7 cellular contexts compared by ENCODE assay signal in genomic region chr1:36225298-36225899, GRCh38. TPM values are rescaled to one million over a fixed set of nuclear protein-coding genes. Genes with fewer than 3 reads are reported as not detected.
A peak's percentile ranks its signal among the peaks of the same experiment; 100 is the strongest.
DNase-seq lines count a peak whose midpoint lies in the region; ATAC-seq and TF ChIP-seq lines count a peak whose summit lies in the region.

No MANE protein-coding gene starts in this region.

- H3K4me1 ChIP-seq in iPS DF 6.9 (ENCODE audit: control insufficient read depth, insufficient read depth, low read length) (no peaks in the 10 kb centered on the region), spleen (peaks cover 32 to 74% (median 57%) of the 10 kb centered on the region in 6 donors)

- no peaks in the 10 kb centered on the region for H3K27me3 ChIP-seq in iPS DF 6.9 (ENCODE audit: control insufficient read depth, insufficient read depth, low read length)
- no peaks in the 10 kb centered on the region for H3K27me3 ChIP-seq in spleen (replicated peaks in 1 of 7)

- TF ChIP-seq CTCF in HFFc6 (IDR thresholded peaks at IDR 0.05) (no peak), spleen (IDR thresholded peaks at IDR 0.05 in 8 of 11, conservative IDR thresholded peaks at IDR 0.05 in 3 of 11) (no peak)

- H3K36me3 Mint-ChIP-seq in HFFc6 (ENCODE audit: low read depth) = peaks cover 28% of the 10 kb centered on the region
- H3K36me3 Mint-ChIP-seq in activated CD8-positive, alpha-beta T cell treated with anti-CD3 and anti-CD28 coated beads, Interleukin-2, amount 10 ng/mL, durations not matched to agents 7 days and 5 days (ENCODE audit: low read depth) = peaks cover 23% of the 10 kb centered on the region

- H3K27me3 Mint-ChIP-seq in HFFc6 (ENCODE audit: insufficient read depth) = peaks cover 4% of the 10 kb centered on the region
- H3K27me3 Mint-ChIP-seq in activated CD8-positive, alpha-beta T cell treated with anti-CD3 and anti-CD28 coated beads, Interleukin-2, amount 10 ng/mL, durations not matched to agents 7 days and 5 days (ENCODE audit: low read depth) = no peaks in the 10 kb centered on the region

- peaks cover 32% of the 10 kb centered on the region for H3K4me1 Mint-ChIP-seq in HFFc6 (ENCODE audit: low read depth)
- peaks cover 32% of the 10 kb centered on the region for H3K4me1 Mint-ChIP-seq in activated CD8-positive, alpha-beta T cell treated with anti-CD3 and anti-CD28 coated beads, Interleukin-2, amount 10 ng/mL, durations not matched to agents 7 days and 5 days (ENCODE audit: low read depth)

- peak overlapping the region; percentile 100 for H3K27ac Mint-ChIP-seq in HFFc6
- H3K27ac Mint-ChIP-seq in activated CD8-positive, alpha-beta T cell treated with anti-CD3 and anti-CD28 coated beads, Interleukin-2, amount 10 ng/mL, durations not matched to agents 7 days and 5 days = peak overlapping the region; percentile 100

- H3K27ac ChIP-seq in iPS DF 6.9 (ENCODE audit: low read length) (no peak overlapping the region), spleen (peak overlapping the region; percentile 94 to 98 (median 96))

- H3K9me3 ChIP-seq in iPS DF 6.9 (ENCODE audit: control insufficient read depth, insufficient read depth, low read length) (no peaks in the 10 kb centered on the region), spleen (no peaks in the 10 kb centered on the region)

- no peak for TF ChIP-seq POLR2A in spleen (IDR thresholded peaks at IDR 0.05)

- peak overlapping the region; percentile 99 for H3K4me3 Mint-ChIP-seq in HFFc6
- H3K4me3 Mint-ChIP-seq in activated CD8-positive, alpha-beta T cell treated with anti-CD3 and anti-CD28 coated beads, Interleukin-2, amount 10 ng/mL, durations not matched to agents 7 days and 5 days = peak overlapping the region; percentile 97

- H3K9me3 Mint-ChIP-seq in HFFc6 = no peaks in the 10 kb centered on the region
- no peaks in the 10 kb centered on the region for H3K9me3 Mint-ChIP-seq in activated CD8-positive, alpha-beta T cell treated with anti-CD3 and anti-CD28 coated beads, Interleukin-2, amount 10 ng/mL, durations not matched to agents 7 days and 5 days (ENCODE audit: insufficient read depth)

- peak overlapping the region; percentile 74; the same call in 1 of the 2 replicates for H3K4me3 ChIP-seq in iPS DF 6.9 (ENCODE audit: low read length)
- peak overlapping the region; percentile 71 to 94 (median 84) for H3K4me3 ChIP-seq in spleen

- ATAC-seq in activated CD8-positive, alpha-beta T cell treated with anti-CD3 and anti-CD28 coated beads, Interleukin-2, amount 10 ng/mL, durations not matched to agents 7 days and 5 days = no peak
- ATAC-seq in HG03442 (IDR thresholded peaks at IDR 0.05; ENCODE audit: unreplicated experiment) = no peak

- H3K36me3 ChIP-seq in iPS DF 6.9 (ENCODE audit: control insufficient read depth, insufficient read depth, low read length) (no peaks in the 10 kb centered on the region), spleen (peaks cover 0 to 49% (median 30%) of the 10 kb centered on the region in 6 donors)

- POLR2A ChIA-PET in activated CD8-positive, alpha-beta T cell treated with anti-CD3 and anti-CD28 coated beads, Interleukin-2, amount 10 ng/mL, durations not matched to agents 7 days and 5 days (lab: Charles Lee) = interaction anchor here (0.6 to 3.4 kb wide), 9 partner anchors 8 to 142 kb away, joined by 3 to 50 read pairs (median 6); partner anchors contain the start of genes MAP7D1 and TRAPPC3

- CTCF ChIA-PET in activated CD8-positive, alpha-beta T cell treated with anti-CD3 and anti-CD28 coated beads, Interleukin-2, amount 10 ng/mL, durations not matched to agents 7 days and 5 days (lab: Charles Lee) = interaction anchor here (1.1 to 4.9 kb wide), 9 partner anchors 12 to 91 kb away, joined by 3 to 52 read pairs (median 7); partner anchors contain the start of gene TRAPPC3

- intact Hi-C loops in spleen (cut with DNase I; ENCODE audit: low total_unique reads) = loop anchor here (10.0 kb wide), 1 partner anchor 71 kb away; the partner anchor contains the start of gene MAP7D1

- WGBS in iPS DF 6.9 (ENCODE audit: insufficient coverage, insufficient read length) = no CpG with 5 or more reads among the region's 10 CpGs
- whole genome bisulfite sequencing in spleen, 5 donors = 20 to 39% (median 28%) methylated on average over 10 of the region's 10 CpGs

- no peak for DNase-seq in HFFc6
- DNase-seq in activated CD8-positive, alpha-beta T cell treated with anti-CD3 and anti-CD28 coated beads, Interleukin-2, amount 10 ng/mL, durations not matched to agents 7 days and 5 days = no peak
- DNase-seq in iPS DF 6.9 (ENCODE audit: low read depth, low spot score) = no peak
- no peak for DNase-seq in spleen
- no peak for DNase-seq in NCI-H1417 (lab: John Stamatoyannopoulos, UW)
- DNase-seq in NCI-H2171 treated with DMSO at 0.1 percent for 48 hours (lab: John Stamatoyannopoulos, UW) = no peak

RNA-seq across cellular contexts. Expression of gene THRAP3, which starts 1.2 kb away (rescaled TPM):
- total RNA-seq in HFFc6 (2021; fragmentation: NEBNext Ultra II Directional; extraction: Animal tissue kit (Norgen Biotek cat#: 25700)) = 100 to 1,000 TPM; 116 to 126 (median 121) TPM
- 100 to 1,000 TPM; 136 to 140 TPM for total RNA-seq in activated CD8-positive, alpha-beta T cell treated with anti-CD3 and anti-CD28 coated beads, Interleukin-2, amount 10 ng/mL, durations not matched to agents 7 days and 5 days
- total RNA-seq in spleen = 100 to 1,000 TPM in 1 of 7 donors, 10 to 100 TPM in 6; 72.8 to 109 (median 95.4) TPM
- polyA plus RNA-seq in spleen = 10 to 100 TPM; 21.2 to 33.0 (median 27.0) TPM
